20 cellular contexts compared by ENCODE assay signal in genomic region chr20:59958123-59958522, GRCh38. TPM values are rescaled to one million over a fixed set of nuclear protein-coding genes. Genes with fewer than 3 reads are reported as not detected.
DNase-seq lines count a peak whose midpoint lies in the region; ATAC-seq and TF ChIP-seq lines count a peak whose summit lies in the region.
"Had no signal": no experiment of that assay in that cellular context is flagged by ENCODE, and none has a peak within 500 bp of the region (broad histone marks: within the 10 kb centered on the region; RNA-seq: fewer than 3 reads in every experiment).

Gene CDH26, plus strand, starts transcription at chr20:59958423. Its CDS starts 304 bp downstream, at chr20:59958727.

- WGBS in hepatocyte (ENCODE audit: low lambda C conversion rate, missing lambda C conversion rate), result 50% methylated on average over 5 of the region's 5 CpGs

- no peaks in the 10 kb centered on the region for H3K79me2 ChIP-seq in hepatocyte

- H3K9me2 ChIP-seq in hepatocyte (replicated peaks; ENCODE audit: insufficient read depth), result no peaks in the 10 kb centered on the region

- TF ChIP-seq CTCF in hepatocyte (IDR thresholded peaks at IDR 0.05; ENCODE audit: poor library complexity) (no peak), breast epithelium (IDR thresholded peaks at IDR 0.05) (no peak)

- peaks cover 5% of the 10 kb centered on the region for H3K4me1 ChIP-seq in hepatocyte (ENCODE audit: insufficient read depth)
- no peaks in the 10 kb centered on the region for H3K4me1 ChIP-seq in breast epithelium
- H3K4me1 ChIP-seq: BLaER1 had no signal

- no peak within 1 kb of the TSS for H3K27ac ChIP-seq in hepatocyte
- H3K27ac ChIP-seq in breast epithelium, result no peak within 1 kb of the TSS
- H3K27ac ChIP-seq: BLaER1 had no signal

- H3K4me2 ChIP-seq in hepatocyte, result peak within 1 kb of the TSS; percentile 62
- H3K4me2 ChIP-seq: BLaER1 had no signal

- TF ChIP-seq POLR2A in breast epithelium (IDR thresholded peaks at IDR 0.05), result no peak

- in situ Hi-C loops in KBM-7 (cut with MboI; ENCODE audit: low pct_unique_long_range_greater_than_20kb, low sequenced_read_pairs), result no loop called here

- no peaks in the 10 kb centered on the region for H3K9me3 ChIP-seq in hepatocyte (ENCODE audit: low read depth)
- H3K9me3 ChIP-seq in breast epithelium, result no peaks in the 10 kb centered on the region
- H3K9me3 ChIP-seq: BLaER1, MG63 had no signal

- intact Hi-C loops in breast epithelium (cut with DNase I; ENCODE audit: low total_unique reads), result no loop called here

- H2AFZ ChIP-seq in hepatocyte, result no peak within 1 kb of the TSS

- H3K27me3 ChIP-seq in hepatocyte, result no peaks in the 10 kb centered on the region
- H3K27me3 ChIP-seq in breast epithelium, result no peaks in the 10 kb centered on the region
- H3K27me3 ChIP-seq: BLaER1, MG63 had no signal

- H4K20me1 ChIP-seq in hepatocyte (ENCODE audit: insufficient read depth, poor library complexity, severe bottlenecking), result no peaks in the 10 kb centered on the region
- H4K20me1 ChIP-seq: BLaER1 had no signal

- no peak for ATAC-seq in SK-N-SH treated with all-trans-retinoic acid at 6 μM for 48 hours

- peak; percentile 34 for DNase-seq in NCI-H510A treated with DMSO at 0.1 percent for 48 hours (lab: John Stamatoyannopoulos, UW)
- DNase-seq in NCI-H510A (lab: John Stamatoyannopoulos, UW), result no peak
- DNase-seq in NCI-H774 (lab: John Stamatoyannopoulos, UW), result peak; percentile 23
- DNase-seq in hepatocyte (ENCODE audit: low spot score), result no peak
- no peak for DNase-seq in KBM-7
- no peak for DNase-seq in activated CD8-positive, alpha-beta memory T cell treated with anti-CD3 and anti-CD28 coated beads for 24 hours
- DNase-seq in breast epithelium (ENCODE audit: low spot score in 2 of 2), result no peak
- DNase-seq: CD8-positive, alpha-beta memory T cell; GDM1; HCEC 1CT; IMR-90; Karpas-422; MG63; NCI-H1092; NCI-H1436 treated with DMSO at 0.1 percent for 48 hours; NCI-H748 treated with DMSO at 0.1 percent for 48 hours; SHP77 treated with DMSO at 0.1 percent for 48 hours; T-helper 1 cell had no signal

- no peak within 1 kb of the TSS for H3K4me3 ChIP-seq in hepatocyte
- no peak within 1 kb of the TSS for H3K4me3 ChIP-seq in breast epithelium
- H3K4me3 ChIP-seq: BLaER1, MG63 had no signal

- H3K36me3 ChIP-seq in hepatocyte (replicated peaks; ENCODE audit: insufficient read depth, low read depth) (no peaks in the 10 kb centered on the region), breast epithelium (no peaks in the 10 kb centered on the region)
- H3K36me3 ChIP-seq: BLaER1, MG63 had no signal

TF ChIP-seq in SK-N-SH treated with all-trans-retinoic acid at 6 μM for 48 hours, 23 proteins besides CTCF, POLR2A, EP300 and RAD21:
- TF ChIP-seq TCF4 (CRISPR knock-in tag; IDR thresholded peaks at IDR 0.05; ENCODE audit: borderline replicate concordance) (no peak), CSDC2 (CRISPR knock-in tag; IDR thresholded peaks at IDR 0.05) (no peak), ZNF8 (CRISPR knock-in tag; IDR thresholded peaks at IDR 0.05) (no peak)
- TF ChIP-seq, protein P1, sequence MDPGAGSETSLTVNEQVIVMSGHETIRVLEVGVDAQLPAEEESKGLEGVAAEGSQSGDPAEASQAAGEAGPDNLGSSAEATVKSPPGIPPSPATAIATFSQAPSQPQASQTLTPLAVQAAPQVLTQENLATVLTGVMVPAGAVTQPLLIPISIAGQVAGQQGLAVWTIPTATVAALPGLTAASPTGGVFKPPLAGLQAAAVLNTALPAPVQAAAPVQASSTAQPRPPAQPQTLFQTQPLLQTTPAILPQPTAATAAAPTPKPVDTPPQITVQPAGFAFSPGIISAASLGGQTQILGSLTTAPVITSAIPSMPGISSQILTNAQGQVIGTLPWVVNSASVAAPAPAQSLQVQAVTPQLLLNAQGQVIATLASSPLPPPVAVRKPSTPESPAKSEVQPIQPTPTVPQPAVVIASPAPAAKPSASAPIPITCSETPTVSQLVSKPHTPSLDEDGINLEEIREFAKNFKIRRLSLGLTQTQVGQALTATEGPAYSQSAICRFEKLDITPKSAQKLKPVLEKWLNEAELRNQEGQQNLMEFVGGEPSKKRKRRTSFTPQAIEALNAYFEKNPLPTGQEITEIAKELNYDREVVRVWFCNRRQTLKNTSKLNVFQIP (CRISPR knock-in tag; IDR thresholded peaks at IDR 0.05; ENCODE audit: borderline replicate concordance, low read depth), result no peak
TF ChIP-seq in SK-N-SH treated with all-trans-retinoic acid at 6 μM for 48 hours: peak in this region for 0.

RNA-seq across cellular contexts. Expression of gene CDH26, which starts in this region (rescaled TPM):
- 0.88 and 2.2 TPM in 2 replicates for total RNA-seq in hepatocyte
- 0.96 and 2.3 TPM in 2 replicates for polyA plus RNA-seq in hepatocyte
- 1 to 10 TPM; 1.6 to 3.1 (median 2.1) TPM for total RNA-seq in breast epithelium
- total RNA-seq: IMR-90 had no signal
- polyA plus RNA-seq: CD8-positive, alpha-beta memory T cell; IMR-90 had no signal

Comparison
In these comparisons a context has a peak if more than half of its experiments do, and no peak if none do; other contexts are left out.
1. DNase-seq: peak in NCI-H510A treated with DMSO at 0.1 percent for 48 hours (single experiment) and NCI-H774 (single experiment); none in NCI-H510A (single experiment), hepatocyte (single experiment), KBM-7 (single experiment), activated CD8-positive, alpha-beta memory T cell treated with anti-CD3 and anti-CD28 coated beads for 24 hours (single experiment) and breast epithelium (0 of 2).